ENCODE assay signal across 25 cellular contexts in genomic region chrX:53398216-53398615, GRCh38.
"Had no signal": no experiment of that assay in that cellular context is flagged by ENCODE, and none has a peak within 500 bp of the region (broad histone marks: within the 10 kb centered on the region; RNA-seq: fewer than 3 reads in every experiment).

No MANE protein-coding gene starts in this region.

- H3K4me3 Mint-ChIP-seq: activated naive CD4-positive, alpha-beta T cell treated with anti-CD3 and anti-CD28 coated beads for 36 hours; activated naive CD8-positive, alpha-beta T cell treated with anti-CD3 and anti-CD28 coated beads for 36 hours; IgD-negative memory B cell; T-cell had no signal

- ATAC-seq: Right ventricle myocardium inferior, T-cell had no signal

- H3K9me3 ChIP-seq: breast epithelium had no signal

- DNase-seq: activated CD4-positive, alpha-beta T cell treated with anti-CD3 and anti-CD28 coated beads, Interleukin-2, amount 50 U/mL, for 1 hour; activated CD4-positive, CD25-positive, alpha-beta regulatory T cell; activated effector memory CD4-positive, alpha-beta T cell treated with anti-CD3 and anti-CD28 coated beads, Interleukin-2, amount 50 U/mL, for 16 hours; activated naive CD4-positive, alpha-beta T cell treated with anti-CD3 and anti-CD28 coated beads for 36 hours; activated naive CD8-positive, alpha-beta T cell treated with anti-CD3 and anti-CD28 coated beads for 36 hours; activated T-cell treated with anti-CD3 and anti-CD28 coated beads for 4 hours; central memory CD4-positive, alpha-beta T cell; KG1; NCI-H1092; NCI-H1417; NCI-H1930; NCI-H2171; NCI-H2227 treated with DMSO at 0.1 percent for 48 hours; NCI-H446 treated with DMSO at 0.1 percent for 48 hours; NCI-H526 treated with DMSO at 0.1 percent for 48 hours; NCI-H82; RPMI8226; T-cell; T-helper 2 cell; T1000 had no signal

- H3K27ac ChIP-seq: breast epithelium, SK-N-MC, VCaP had no signal

- H3K27ac Mint-ChIP-seq: activated naive CD4-positive, alpha-beta T cell treated with anti-CD3 and anti-CD28 coated beads for 36 hours; activated naive CD8-positive, alpha-beta T cell treated with anti-CD3 and anti-CD28 coated beads for 36 hours; IgD-negative memory B cell; T-cell had no signal

- H3K27me3 Mint-ChIP-seq: activated naive CD8-positive, alpha-beta T cell treated with anti-CD3 and anti-CD28 coated beads for 36 hours; IgD-negative memory B cell; T-cell had no signal

- H3K27me3 ChIP-seq: breast epithelium had no signal

- H3K4me1 ChIP-seq: breast epithelium had no signal

- H3K9me3 Mint-ChIP-seq: activated naive CD4-positive, alpha-beta T cell treated with anti-CD3 and anti-CD28 coated beads for 36 hours; activated naive CD8-positive, alpha-beta T cell treated with anti-CD3 and anti-CD28 coated beads for 36 hours; IgD-negative memory B cell; T-cell had no signal

- H3K4me3 ChIP-seq: breast epithelium, SK-N-MC had no signal

- H3K36me3 ChIP-seq: breast epithelium had no signal

- H3K4me1 Mint-ChIP-seq: activated naive CD8-positive, alpha-beta T cell treated with anti-CD3 and anti-CD28 coated beads for 36 hours; IgD-negative memory B cell; T-cell had no signal
